15 cellular contexts compared by ENCODE assay signal in the genomic region with DNA sequence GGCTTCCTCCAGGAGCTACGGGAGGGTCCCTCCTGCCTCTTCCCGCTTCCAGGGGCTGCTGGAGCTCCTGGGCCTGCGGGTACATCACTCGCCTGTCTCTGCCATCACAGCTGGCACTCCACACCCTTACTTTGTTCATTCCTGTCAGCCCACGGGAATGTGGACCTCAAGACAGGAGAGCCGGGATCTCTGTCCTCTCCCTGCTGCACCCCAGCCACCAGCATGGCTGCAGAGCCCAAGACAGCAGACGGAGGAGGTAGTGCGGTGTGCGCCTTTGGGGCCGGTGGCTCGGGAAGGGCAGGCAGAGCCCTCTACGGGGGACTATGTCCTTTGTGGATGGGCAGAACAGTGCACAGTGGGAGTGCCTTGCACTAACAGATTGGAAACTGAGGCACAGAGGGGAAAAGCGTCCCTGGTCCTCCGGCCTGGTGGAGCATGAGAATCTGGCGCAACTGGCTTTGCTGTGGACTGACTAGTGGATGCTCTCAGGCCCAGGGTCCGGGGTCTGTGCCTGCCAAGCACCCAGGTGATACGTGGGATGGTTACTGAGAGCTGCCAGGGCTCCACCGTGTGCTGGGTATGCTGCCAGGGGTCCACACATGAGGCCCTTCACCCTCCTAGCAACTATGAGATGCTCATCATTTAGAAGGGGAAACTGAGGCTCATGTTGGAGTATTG. TPM values are rescaled to one million over a fixed set of nuclear protein-coding genes. Genes with fewer than 3 reads are reported as not detected.
A peak's percentile ranks its signal among the peaks of the same experiment; 100 is the strongest.
DNase-seq lines count a peak whose midpoint lies in the region; ATAC-seq lines count a peak whose summit lies in the region.
"Had no signal": no experiment of that assay in that cellular context is flagged by ENCODE, and none has a peak within 500 bp of the region (broad histone marks: within the 10 kb centered on the region; RNA-seq: fewer than 3 reads in every experiment).

No MANE protein-coding gene starts in this region.

- H3K27me3 ChIP-seq in effector memory CD4-positive, alpha-beta T cell (replicated peaks; ENCODE audit: control insufficient read depth, insufficient read depth, low read length, poor library complexity, severe bottlenecking): no peaks in the 10 kb centered on the region

- H3K4me3 ChIP-seq in effector memory CD4-positive, alpha-beta T cell (ENCODE audit: insufficient read depth, low read depth, low read length, poor library complexity, severe bottlenecking): no peak overlapping the region

- H3K4me1 ChIP-seq in effector memory CD4-positive, alpha-beta T cell (ENCODE audit: control insufficient read depth, insufficient read depth, low read length, poor library complexity, severe bottlenecking): peaks cover 14% of the 10 kb centered on the region

- intact Hi-C loops in Right ventricle myocardium inferior (cut with DNase I) (no loop called here), left cardiac atrium (cut with DNase I) (no loop called here), sciatic nerve (cut with DNase I) (no loop called here)

- no peaks in the 10 kb centered on the region for H3K9me3 ChIP-seq in effector memory CD4-positive, alpha-beta T cell (ENCODE audit: control insufficient read depth, low read length)

- H3K27ac ChIP-seq in effector memory CD4-positive, alpha-beta T cell (ENCODE audit: insufficient read depth, low read length, poor library complexity, severe bottlenecking): no peak overlapping the region

- H3K36me3 ChIP-seq in effector memory CD4-positive, alpha-beta T cell (ENCODE audit: control insufficient read depth, insufficient read depth, low read length): no peaks in the 10 kb centered on the region

- ATAC-seq in Right ventricle myocardium inferior: no peak
- no peak for ATAC-seq in left cardiac atrium
- no peak for ATAC-seq in sciatic nerve
- ATAC-seq in HG02884 (IDR thresholded peaks at IDR 0.05; ENCODE audit: unreplicated experiment): no peak
- ATAC-seq in GM21390 (IDR thresholded peaks at IDR 0.05; ENCODE audit: unreplicated experiment): no peak

- DNase-seq in Right ventricle myocardium inferior (ENCODE audit: missing footprints) (peak; percentile 68), left cardiac atrium (no peak), islet precursor cell (peak; percentile 42), sciatic nerve (ENCODE audit: low spot score) (peak; percentile 42), ecto neural progenitor cell (ENCODE audit: low spot score) (no peak)
- DNase-seq in effector memory CD4-positive, alpha-beta T cell: no peak
- DNase-seq: CD4-positive, alpha-beta memory T cell; DMS79 treated with DMSO at 0.1 percent for 48 hours; GOT3; KG1; NCI-H1048; NCI-H226; NCI-H69 had no signal

RNA-seq across cellular contexts. Expression of gene IGF2, which starts 47.3 kb away (rescaled TPM):
- total RNA-seq in Right ventricle myocardium inferior (80.9 TPM), left cardiac atrium (100 to 1,000 TPM in 1 of 2 donors, 10 to 100 TPM in 1; 94.3 to 114 TPM), sciatic nerve (473 TPM)
- total RNA-seq: CD4-positive, alpha-beta memory T cell had no signal

Comparison
In these comparisons a context has a peak if more than half of its experiments do, and no peak if none do; other contexts are left out.
1. DNase-seq: peak in Right ventricle myocardium inferior (single experiment), islet precursor cell (single experiment) and sciatic nerve (single experiment); none in left cardiac atrium (single experiment), ecto neural progenitor cell (single experiment) and effector memory CD4-positive, alpha-beta T cell (0 of 3).